Comparison of ENCODE assay signal across 19 cellular contexts in genomic region chr13:93788456-93788855, GRCh38.
DNase-seq lines count a peak whose midpoint lies in the region; ATAC-seq and TF ChIP-seq lines count a peak whose summit lies in the region.
"Had no signal": no experiment of that assay in that cellular context is flagged by ENCODE, and none has a peak within 500 bp of the region (broad histone marks: within the 10 kb centered on the region; RNA-seq: fewer than 3 reads in every experiment).

No MANE protein-coding gene starts in this region.

- H3K4me1 Mint-ChIP-seq in stimulated activated effector memory CD8-positive, alpha-beta T cell treated with anti-CD3 and anti-CD28 coated beads, Interleukin-12 subunit alpha, Interleukin-12 subunit beta, amount 100 ng/mL, for 72 hours, result peaks cover 7% of the 10 kb centered on the region
- peaks cover 3% of the 10 kb centered on the region for H3K4me1 Mint-ChIP-seq in endothelial cell (ENCODE audit: unreplicated experiment)
- H3K4me1 Mint-ChIP-seq: H9 had no signal

- H2BK12ac ChIP-seq in trophoblast cell (ENCODE audit: low read length), result no peak overlapping the region

- no peak overlapping the region for H3K9ac ChIP-seq in trophoblast cell (ENCODE audit: low read length)
- H3K9ac ChIP-seq: BLaER1 had no signal

- H2BK120ac ChIP-seq in trophoblast cell (ENCODE audit: insufficient read depth, low read length, poor library complexity), result no peak overlapping the region

- no peaks in the 10 kb centered on the region for H3K36me3 ChIP-seq in trophoblast cell (ENCODE audit: control insufficient read depth in 1 of 2, insufficient read depth in 2 of 2, low read length in 2 of 2)
- H3K36me3 ChIP-seq: BLaER1, MG63 had no signal

- no peaks in the 10 kb centered on the region for H3K9me3 ChIP-seq in trophoblast cell (ENCODE audit: insufficient read depth, low read depth, low read length)
- H3K9me3 ChIP-seq: BLaER1, MG63 had no signal

- H3K79me1 ChIP-seq in trophoblast cell (ENCODE audit: low read length), result no peaks in the 10 kb centered on the region

- H2BK5ac ChIP-seq in trophoblast cell (ENCODE audit: low read depth, low read length, poor library complexity), result no peak overlapping the region

- H3K27me3 ChIP-seq in trophoblast cell (ENCODE audit: insufficient read depth, low read length), result no peaks in the 10 kb centered on the region
- H3K27me3 ChIP-seq: BLaER1, MG63 had no signal

- H2AK5ac ChIP-seq in trophoblast cell (ENCODE audit: low read length), result no peak overlapping the region

- H3K36me3 Mint-ChIP-seq in stimulated activated effector memory CD8-positive, alpha-beta T cell treated with anti-CD3 and anti-CD28 coated beads, Interleukin-12 subunit alpha, Interleukin-12 subunit beta, amount 100 ng/mL, for 72 hours, result no peaks in the 10 kb centered on the region
- H3K36me3 Mint-ChIP-seq in endothelial cell (ENCODE audit: low read depth, unreplicated experiment), result no peaks in the 10 kb centered on the region

- H3K4me3 ChIP-seq in epithelial cell of esophagus (ENCODE audit: low read length) (no peak overlapping the region), trophoblast cell (ENCODE audit: low read depth, low read length) (no peak overlapping the region)
- H3K4me3 ChIP-seq: BLaER1, MG63 had no signal

- H4K8ac ChIP-seq in trophoblast cell (ENCODE audit: low read depth, low read length), result no peak overlapping the region

- no peaks in the 10 kb centered on the region for H3K79me2 ChIP-seq in trophoblast cell (ENCODE audit: control insufficient read depth, insufficient read depth, low read length, poor library complexity)

- H3K18ac ChIP-seq in trophoblast cell (ENCODE audit: low read length), result no peak overlapping the region

- no peaks in the 10 kb centered on the region for H3K4me1 ChIP-seq in trophoblast cell (ENCODE audit: control insufficient read depth in 1 of 2, insufficient read depth in 2 of 2, low read length in 2 of 2)
- H3K4me1 ChIP-seq: BLaER1 had no signal

- no peak for TF ChIP-seq CTCF in epithelial cell of esophagus (IDR thresholded peaks at IDR 0.05; ENCODE audit: insufficient read depth, low read depth, low read length, missing control alignments)
- TF ChIP-seq CTCF in endothelial cell (IDR thresholded peaks at IDR 0.05; ENCODE audit: unreplicated experiment), result no peak

- no peak overlapping the region for H4K91ac ChIP-seq in trophoblast cell (ENCODE audit: low read depth, low read length)

- H3K27ac Mint-ChIP-seq in stimulated activated effector memory CD8-positive, alpha-beta T cell treated with anti-CD3 and anti-CD28 coated beads, Interleukin-12 subunit alpha, Interleukin-12 subunit beta, amount 100 ng/mL, for 72 hours, result no peak overlapping the region
- H3K27ac Mint-ChIP-seq in endothelial cell (ENCODE audit: unreplicated experiment), result no peak overlapping the region
- H3K27ac Mint-ChIP-seq: T-helper 1 cell treated with Interleukin-12 subunit alpha and Interleukin-12 subunit beta and Interleukin-4 antibody, amounts not matched to agents 30 μg/mL and 1 μg/mL, for 36 hours had no signal

- H3K23ac ChIP-seq in trophoblast cell (ENCODE audit: low read length), result no peak overlapping the region

- H4K12ac ChIP-seq in trophoblast cell (ENCODE audit: low read depth, low read length), result no peak overlapping the region

- H3K9me3 Mint-ChIP-seq in stimulated activated effector memory CD8-positive, alpha-beta T cell treated with anti-CD3 and anti-CD28 coated beads, Interleukin-12 subunit alpha, Interleukin-12 subunit beta, amount 100 ng/mL, for 72 hours, result peaks cover 3% of the 10 kb centered on the region
- no peaks in the 10 kb centered on the region for H3K9me3 Mint-ChIP-seq in endothelial cell (ENCODE audit: unreplicated experiment)
- H3K9me3 Mint-ChIP-seq: H9; T-helper 1 cell treated with Interleukin-12 subunit alpha and Interleukin-12 subunit beta and Interleukin-4 antibody, amounts not matched to agents 30 μg/mL and 1 μg/mL, for 36 hours had no signal

- H2AFZ ChIP-seq in trophoblast cell (ENCODE audit: insufficient read depth, low read length, poor library complexity), result no peak overlapping the region

- no peak overlapping the region for H3K4ac ChIP-seq in trophoblast cell (ENCODE audit: low read depth, low read length)

- H3K27me3 Mint-ChIP-seq in endothelial cell (ENCODE audit: unreplicated experiment), result no peaks in the 10 kb centered on the region

- H3K14ac ChIP-seq in trophoblast cell (ENCODE audit: low read length), result no peak overlapping the region

- no CpG with 5 or more reads among the region's 2 CpGs for WGBS in trophoblast cell (ENCODE audit: extremely low coverage, insufficient coverage, insufficient read length)

- no peak overlapping the region for H3K27ac ChIP-seq in trophoblast cell (ENCODE audit: low read depth, low read length)
- H3K27ac ChIP-seq: BLaER1 had no signal

- ATAC-seq in stimulated activated effector memory CD8-positive, alpha-beta T cell treated with anti-CD3 and anti-CD28 coated beads, Interleukin-12 subunit alpha, Interleukin-12 subunit beta, amount 100 ng/mL, for 72 hours, result peak; percentile 40
- ATAC-seq in GM21825 (IDR thresholded peaks at IDR 0.05; ENCODE audit: unreplicated experiment), result no peak

- H3K4me2 ChIP-seq in trophoblast cell (ENCODE audit: low read length), result no peak overlapping the region
- H3K4me2 ChIP-seq: BLaER1 had no signal

- DNase-seq in DMS53 (lab: John Stamatoyannopoulos, UW) (peak; percentile 11), DMS53 treated with DMSO at 0.1 percent for 48 hours (lab: John Stamatoyannopoulos, UW; ENCODE audit: unreplicated experiment) (no peak), NCI-H2227 (lab: John Stamatoyannopoulos, UW; ENCODE audit: unreplicated experiment) (peak; percentile 28), epithelial cell of esophagus (ENCODE audit: low read depth) (peak; percentile 30), trophoblast cell (no peak), endothelial cell (ENCODE audit: low spot score) (no peak)
- no peak for DNase-seq in stimulated activated effector memory CD8-positive, alpha-beta T cell treated with anti-CD3 and anti-CD28 coated beads, Interleukin-12 subunit alpha, Interleukin-12 subunit beta, amount 100 ng/mL, for 72 hours (ENCODE audit: low spot score in 2 of 2)
- DNase-seq: 8988T; H9; MG63; NCI-H1092; NCI-H1694; NCI-H524 treated with DMSO at 0.1 percent for 48 hours; NK-92 treated with Interleukin-12 subunit alpha and Interleukin-12 subunit beta, amount 100 ng/mL, for 24 hours; OCI-M1; RPMI8226 had no signal

- no peak overlapping the region for H3K4me3 Mint-ChIP-seq in stimulated activated effector memory CD8-positive, alpha-beta T cell treated with anti-CD3 and anti-CD28 coated beads, Interleukin-12 subunit alpha, Interleukin-12 subunit beta, amount 100 ng/mL, for 72 hours
- H3K4me3 Mint-ChIP-seq in endothelial cell (ENCODE audit: unreplicated experiment), result no peak overlapping the region
- H3K4me3 Mint-ChIP-seq: H9; T-helper 1 cell treated with Interleukin-12 subunit alpha and Interleukin-12 subunit beta and Interleukin-4 antibody, amounts not matched to agents 30 μg/mL and 1 μg/mL, for 36 hours had no signal

Comparison
In these comparisons a context has a peak if more than half of its experiments do, and no peak if none do; other contexts are left out.
1. DNase-seq: peak in DMS53 (single experiment), NCI-H2227 (single experiment) and epithelial cell of esophagus (single experiment); none in DMS53 treated with DMSO at 0.1 percent for 48 hours (single experiment), stimulated activated effector memory CD8-positive, alpha-beta T cell treated with anti-CD3 and anti-CD28 coated beads, Interleukin-12 subunit alpha, Interleukin-12 subunit beta, amount 100 ng/mL, for 72 hours (0 of 2), trophoblast cell (0 of 2) and endothelial cell (single experiment).